Comparison of ENCODE assay signal across 13 cellular contexts in genomic region chr2:64276417-64277095, GRCh38.
A peak's percentile ranks its signal among the peaks of the same experiment; 100 is the strongest.
DNase-seq lines count a peak whose midpoint lies in the region; ATAC-seq and TF ChIP-seq lines count a peak whose summit lies in the region.
"Had no signal": no experiment of that assay in that cellular context is flagged by ENCODE, and none has a peak within 500 bp of the region (broad histone marks: within the 10 kb centered on the region; RNA-seq: fewer than 3 reads in every experiment).

No MANE protein-coding gene starts in this region.

- peak overlapping the region; percentile 87 for H4K91ac ChIP-seq in trophoblast cell (ENCODE audit: low read depth, low read length)

- H3K14ac ChIP-seq in trophoblast cell (ENCODE audit: low read length) = peak overlapping the region; percentile 43

- H3K4me1 ChIP-seq in SJSA1 (replicated peaks) (peaks cover 49% of the 10 kb centered on the region), foreskin keratinocyte (peaks cover 53% of the 10 kb centered on the region), trophoblast cell (ENCODE audit: control insufficient read depth in 1 of 2, insufficient read depth in 2 of 2, low read length in 2 of 2) (peaks cover 24 to 37% of the 10 kb centered on the region in 2 experiments)

- H2AFZ ChIP-seq in trophoblast cell (ENCODE audit: insufficient read depth, low read length, poor library complexity) = peak overlapping the region; percentile 43

- peak overlapping the region; percentile 95 for H2BK5ac ChIP-seq in trophoblast cell (ENCODE audit: low read depth, low read length, poor library complexity)

- DNase-seq in Caki2 (ENCODE audit: low read depth) (peak; percentile 80), SJSA1 (ENCODE audit: low read depth in 1 of 2, low spot score in 2 of 2) (peak in 1 of 2 experiments; percentile 82), foreskin keratinocyte (peak; percentile 86 to 93), trophoblast cell (peak; percentile 34 to 81), lower leg skin (ENCODE audit: low spot score in 2 of 2) (no peak), HEK293T (ENCODE audit: extremely low spot score) (no peak), T-helper 17 cell (no peak), retina (no peak)
- DNase-seq: activated CD4-positive, CD25-positive, alpha-beta regulatory T cell; activated naive CD4-positive, alpha-beta T cell; NCI-H2029; OCI-M1; stimulated activated CD4-positive, alpha-beta T cell treated with anti-CD3 and anti-CD28 coated beads, Interleukin-1b, Interleukin-23, amount 100 ng/mL, for 48 hours had no signal

- no peak overlapping the region for H3K18ac ChIP-seq in trophoblast cell (ENCODE audit: low read length)

- H3K4me3 Mint-ChIP-seq in T-helper 17 cell = no peak overlapping the region

- H3K4ac ChIP-seq in trophoblast cell (ENCODE audit: low read depth, low read length) = peak overlapping the region; percentile 4

- no peaks in the 10 kb centered on the region for H3K79me2 ChIP-seq in trophoblast cell (ENCODE audit: control insufficient read depth, insufficient read depth, low read length, poor library complexity)

- H3K9ac ChIP-seq in trophoblast cell (ENCODE audit: low read length) = no peak overlapping the region

- no peaks in the 10 kb centered on the region for H3K27me3 ChIP-seq in SJSA1 (replicated peaks)
- H3K27me3 ChIP-seq in foreskin keratinocyte = no peaks in the 10 kb centered on the region
- H3K27me3 ChIP-seq in trophoblast cell (ENCODE audit: insufficient read depth, low read length) = no peaks in the 10 kb centered on the region

- H3K27ac ChIP-seq in SJSA1 (peak overlapping the region; percentile 97), foreskin keratinocyte (peak overlapping the region; percentile 70), trophoblast cell (ENCODE audit: low read depth, low read length) (peak overlapping the region; percentile 78)

- H3K27me3 Mint-ChIP-seq in T-helper 17 cell = no peaks in the 10 kb centered on the region

- WGBS in trophoblast cell (ENCODE audit: extremely low coverage, insufficient coverage, insufficient read length) = no CpG with 5 or more reads among the region's 3 CpGs
- WGBS in lower leg skin, 2 donors = 86 to 96% methylated on average over 3 of the region's 3 CpGs

- H2BK12ac ChIP-seq in trophoblast cell (ENCODE audit: low read length) = peak overlapping the region; percentile 89

- CTCF ChIA-PET in HEK293T (lab: Yijun Ruan, JAX) = no interaction called here

- peak overlapping the region; percentile 92 for H2BK120ac ChIP-seq in trophoblast cell (ENCODE audit: insufficient read depth, low read length, poor library complexity)

- in situ Hi-C loops in Caki2 (cut with HindIII; ENCODE audit: low pct_unique_long_range_greater_than_20kb, low sequenced_read_pairs) = no loop called here

- H3K9me3 ChIP-seq in SJSA1 (replicated peaks) (no peaks in the 10 kb centered on the region), trophoblast cell (ENCODE audit: insufficient read depth, low read depth, low read length) (no peaks in the 10 kb centered on the region), T-helper 17 cell (ENCODE audit: control insufficient read depth, low read length, poor library complexity, severe bottlenecking) (no peaks in the 10 kb centered on the region)

- H3K4me1 Mint-ChIP-seq in T-helper 17 cell = peaks cover 21% of the 10 kb centered on the region

- peak overlapping the region; percentile 3 for H2AK5ac ChIP-seq in trophoblast cell (ENCODE audit: low read length)

- TF ChIP-seq CTCF in foreskin keratinocyte (conservative IDR thresholded peaks at IDR 0.05) (no peak), lower leg skin (IDR thresholded peaks at IDR 0.05) (no peak)

- peaks cover 4% of the 10 kb centered on the region for H3K36me3 Mint-ChIP-seq in T-helper 17 cell (ENCODE audit: low read depth)

- TF ChIP-seq POLR2A in lower leg skin (IDR thresholded peaks at IDR 0.05) = no peak

- POLR2A ChIA-PET in HEK293T (lab: Yijun Ruan, JAX) = no interaction called here

- H3K23ac ChIP-seq in trophoblast cell (ENCODE audit: low read length) = no peak overlapping the region

- H3K4me2 ChIP-seq in trophoblast cell (ENCODE audit: low read length) = peak overlapping the region; percentile 20

- H3K79me1 ChIP-seq in trophoblast cell (ENCODE audit: low read length) = peaks cover 36% of the 10 kb centered on the region

- no peaks in the 10 kb centered on the region for H3K36me3 ChIP-seq in SJSA1
- no peaks in the 10 kb centered on the region for H3K36me3 ChIP-seq in trophoblast cell (ENCODE audit: control insufficient read depth in 1 of 2, insufficient read depth in 2 of 2, low read length in 2 of 2)

- intact Hi-C loops in lower leg skin (cut with DNase I; ENCODE audit: low total_unique reads) = no loop called here

- no peak for ATAC-seq in foreskin keratinocyte
- ATAC-seq in T-helper 17 cell = no peak

- H4K8ac ChIP-seq in trophoblast cell (ENCODE audit: low read depth, low read length) = peak overlapping the region; percentile 59

- no peak overlapping the region for H4K12ac ChIP-seq in trophoblast cell (ENCODE audit: low read depth, low read length)

- H3K27ac Mint-ChIP-seq in T-helper 17 cell = no peak overlapping the region

- H3K4me3 ChIP-seq in SJSA1 (no peak overlapping the region), trophoblast cell (ENCODE audit: low read depth, low read length) (no peak overlapping the region), lower leg skin (ENCODE audit: low read depth, poor library complexity, severe bottlenecking) (no peak overlapping the region)

TF ChIP-seq in HEK293T, 16 proteins besides CTCF, POLR2A, EP300 and RAD21:
- no peak for TF ChIP-seq FOXA1 (IDR thresholded peaks at IDR 0.05)
- TF ChIP-seq HDGF (IDR thresholded peaks at IDR 0.05; ENCODE audit: borderline replicate concordance) = no peak
- no peak for TF ChIP-seq FOXK2 (IDR thresholded peaks at IDR 0.05)
- no peak for TF ChIP-seq SP1 (IDR thresholded peaks at IDR 0.05)
- TF ChIP-seq PKNOX1 (IDR thresholded peaks at IDR 0.05) = no peak
- no peak for TF ChIP-seq ZNF384 (IDR thresholded peaks at IDR 0.05)
- no peak for TF ChIP-seq FOXM1 (IDR thresholded peaks at IDR 0.05; ENCODE audit: borderline replicate concordance)
- TF ChIP-seq ELF4 (IDR thresholded peaks at IDR 0.05) = no peak
- TF ChIP-seq CTBP1 (IDR thresholded peaks at IDR 0.05; ENCODE audit: borderline replicate concordance) = no peak
- no peak for TF ChIP-seq ARNT (IDR thresholded peaks at IDR 0.05)
- no peak for TF ChIP-seq L3MBTL2 (conservative IDR thresholded peaks at IDR 0.05)
- no peak for TF ChIP-seq BHLHE40 (IDR thresholded peaks at IDR 0.05; ENCODE audit: borderline replicate concordance)
- TF ChIP-seq LEF1 (IDR thresholded peaks at IDR 0.05; ENCODE audit: borderline replicate concordance) = no peak

Comparison
In these comparisons a context has a peak if more than half of its experiments do, and no peak if none do; other contexts are left out.
1. DNase-seq: peak in Caki2 (single experiment), foreskin keratinocyte (2 of 2) and trophoblast cell (2 of 2); none in lower leg skin (0 of 2), HEK293T (single experiment), T-helper 17 cell (0 of 3) and retina (single experiment).
2. Peak in every context shown above with its lines, with median percentiles within 50 percentile points of each other: H3K27ac ChIP-seq.